ENCODE assay signal across 12 cellular contexts in the genomic region with DNA sequence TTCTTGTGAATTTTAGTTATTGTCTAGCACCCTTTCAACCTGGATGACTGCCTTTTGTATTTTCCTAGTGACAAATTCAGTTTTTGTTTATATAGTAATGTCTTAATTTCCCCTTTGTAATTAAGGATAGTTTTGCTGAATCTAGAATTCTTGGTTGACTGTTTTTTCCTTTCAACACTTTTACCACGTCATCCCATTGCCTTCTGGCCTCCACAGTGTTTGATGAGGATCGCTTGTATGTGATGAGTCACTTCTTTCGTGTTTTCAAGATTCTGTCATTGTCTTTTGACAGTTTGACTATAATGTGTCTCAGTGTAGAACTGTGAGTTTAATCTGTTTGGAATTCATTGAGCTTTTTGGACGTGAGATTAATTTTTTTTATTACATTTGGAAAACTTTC. TPM values are rescaled to one million over a fixed set of nuclear protein-coding genes. Genes with fewer than 3 reads are reported as not detected.
A peak's percentile ranks its signal among the peaks of the same experiment; 100 is the strongest.
DNase-seq lines count a peak whose midpoint lies in the region; ATAC-seq and TF ChIP-seq lines count a peak whose summit lies in the region.
"Had no signal": no experiment of that assay in that cellular context is flagged by ENCODE, and none has a peak within 500 bp of the region (broad histone marks: within the 10 kb centered on the region; RNA-seq: fewer than 3 reads in every experiment).

No MANE protein-coding gene starts in this region.

- CTCF ChIA-PET in A673 (lab: Charles Lee): no interaction called here

- WGBS in esophagus squamous epithelium, 2 donors: 14 to 36% methylated on average over 4 of the region's 4 CpGs

- H3K27me3 ChIP-seq in A673 (replicated peaks; ENCODE audit: insufficient read depth, low read depth, low read length, poor library complexity) (no peaks in the 10 kb centered on the region), esophagus squamous epithelium (no peaks in the 10 kb centered on the region)
- H3K27me3 ChIP-seq: upper lobe of left lung had no signal

- no peak for TF ChIP-seq POLR2A in esophagus squamous epithelium (IDR thresholded peaks at IDR 0.05)

- H3K4me3 ChIP-seq in A673 (ENCODE audit: low read depth, low read length, poor library complexity, severe bottlenecking): no peak overlapping the region
- H3K4me3 ChIP-seq in esophagus squamous epithelium: no peak overlapping the region
- H3K4me3 ChIP-seq: upper lobe of left lung had no signal

- DNase-seq in A673 (ENCODE audit: low spot score) (peak; percentile 56), GM04504 (ENCODE audit: low read depth) (peak; percentile 75), RPMI8226 (peak; percentile 47), epithelial cell of prostate (ENCODE audit: low read depth, low spot score) (peak; percentile 37), esophagus squamous epithelium (lab: John Stamatoyannopoulos, UW) (no peak), mucosa of gallbladder (ENCODE audit: low spot score) (no peak)
- DNase-seq: DMS79, NCI-H510A, upper lobe of left lung had no signal

- H3K27ac ChIP-seq in A673 (ENCODE audit: low read depth, low read length, poor library complexity, severe bottlenecking) (peak overlapping the region; percentile 7), epithelial cell of prostate (peak overlapping the region; percentile 31), esophagus squamous epithelium (no peak overlapping the region)
- H3K27ac ChIP-seq: upper lobe of left lung had no signal

- no peaks in the 10 kb centered on the region for H3K36me3 ChIP-seq in A673 (ENCODE audit: insufficient read depth, low read length, poor library complexity, severe bottlenecking)
- no peaks in the 10 kb centered on the region for H3K36me3 ChIP-seq in esophagus squamous epithelium
- H3K36me3 ChIP-seq: upper lobe of left lung had no signal

- intact Hi-C loops in A673 (cut with micrococcal nuclease; ENCODE audit: unreplicated experiment): no loop called here
- intact Hi-C loops in esophagus squamous epithelium (cut with DNase I): no loop called here

- POLR2A ChIA-PET in A673 (lab: Charles Lee; ENCODE audit: low non-redundant PET): no interaction called here

- no peak for TF ChIP-seq CTCF in A673 (conservative IDR thresholded peaks at IDR 0.05; ENCODE audit: low read depth, low read length)
- TF ChIP-seq CTCF in esophagus squamous epithelium (IDR thresholded peaks at IDR 0.05): no peak

- no TSS peak for BruUV-seq in A673 (replicated peaks; lab: Mats Ljungman, UMichigan)

- H3K9me3 ChIP-seq in A673 (ENCODE audit: low read depth, low read length, poor library complexity, severe bottlenecking): peaks cover 15% of the 10 kb centered on the region
- H3K9me3 ChIP-seq in esophagus squamous epithelium: no peaks in the 10 kb centered on the region
- H3K9me3 ChIP-seq: upper lobe of left lung had no signal

- ATAC-seq in HG03135 (IDR thresholded peaks at IDR 0.05; ENCODE audit: unreplicated experiment): no peak
- no peak for ATAC-seq in GM19023 (IDR thresholded peaks at IDR 0.05; ENCODE audit: unreplicated experiment)

- H3K4me1 ChIP-seq in A673 (ENCODE audit: insufficient read depth, low read length, poor library complexity, severe bottlenecking) (peaks cover 20% of the 10 kb centered on the region), esophagus squamous epithelium (peaks cover 18 to 67% (median 54%) of the 10 kb centered on the region in 3 donors)

RNA-seq across cellular contexts. Expression of gene KDM6A, which starts 30.1 kb away (rescaled TPM):
- total RNA-seq in A673 (2021) (37.0 and 40.9 TPM in 2 replicates), esophagus squamous epithelium (10 to 100 TPM; 24.4 to 29.7 (median 26.8) TPM), mucosa of gallbladder (41.1 TPM)

RNA-seq across cellular contexts. Expression of gene DUSP21, which starts 59.3 kb away (rescaled TPM):
- total RNA-seq in A673 (2021): not detected in 2 replicates
- not detected for total RNA-seq in esophagus squamous epithelium
- total RNA-seq in mucosa of gallbladder: not detected
- total RNA-seq: lower leg skin, upper lobe of left lung had no signal

Comparison
In these comparisons a context has a peak if more than half of its experiments do, and no peak if none do; other contexts are left out.
1. DNase-seq: peak in A673 (single experiment), GM04504 (single experiment), RPMI8226 (single experiment) and epithelial cell of prostate (single experiment); none in esophagus squamous epithelium (single experiment) and mucosa of gallbladder (single experiment).
2. H3K27ac ChIP-seq: peak in A673 (single experiment) and epithelial cell of prostate (single experiment); none in esophagus squamous epithelium (0 of 4).